ENCODE assay signal across 8 cellular contexts in genomic region chr1:94237291-94238226, GRCh38. TPM values are rescaled to one million over a fixed set of nuclear protein-coding genes. Genes with fewer than 3 reads are reported as not detected.
DNase-seq lines count a peak whose midpoint lies in the region; ATAC-seq and TF ChIP-seq lines count a peak whose summit lies in the region.

Gene ARHGAP29, minus strand, starts transcription at chr1:94237584. Its CDS starts 5,973 bp downstream, at chr1:94231611.

- peaks cover 9% of the 10 kb centered on the region for H3K9me3 Mint-ChIP-seq in CD4-positive, alpha-beta T cell

- H3K36me3 ChIP-seq in right atrium auricular region = no peaks in the 10 kb centered on the region

- H3K27me3 Mint-ChIP-seq in CD4-positive, alpha-beta T cell = peaks cover 88% of the 10 kb centered on the region

- ATAC-seq in CD4-positive, alpha-beta T cell (ENCODE audit: poor library complexity) = peak; percentile 71
- ATAC-seq in GM19438 (IDR thresholded peaks at IDR 0.05; ENCODE audit: low read depth, unreplicated experiment) (peak; percentile 85), HG03571 (IDR thresholded peaks at IDR 0.05; ENCODE audit: unreplicated experiment) (peak; percentile 82)

- peaks cover 73% of the 10 kb centered on the region for H3K27me3 ChIP-seq in CD4-positive, alpha-beta T cell (ENCODE audit: control insufficient read depth, insufficient read depth, low read length)
- no peaks in the 10 kb centered on the region for H3K27me3 ChIP-seq in right atrium auricular region

- no peak for TF ChIP-seq CTCF in CD4-positive, alpha-beta T cell (IDR thresholded peaks at IDR 0.05)
- TF ChIP-seq CTCF in RWPE1 (conservative IDR thresholded peaks at IDR 0.05; ENCODE audit: low read depth) (no peak), right atrium auricular region (IDR thresholded peaks at IDR 0.05) (peak in 1 of 2 donors; percentile 11)

- peak in 6 of 10 experiments; percentile 1 to 43 (median 26) for DNase-seq in CD4-positive, alpha-beta T cell
- peak; percentile 84 for DNase-seq in RWPE1 (ENCODE audit: low spot score)
- peak; percentile 77 for DNase-seq in right atrium auricular region (ENCODE audit: low spot score)
- no peak for DNase-seq in pulmonary artery endothelial cell (ENCODE audit: low read depth, low spot score)
- DNase-seq in NOMO-1 treated with DMSO at 0.1 percent for 48 hours (lab: John Stamatoyannopoulos, UW; ENCODE audit: unreplicated experiment) = no peak

- H3K9me3 ChIP-seq in CD4-positive, alpha-beta T cell (ENCODE audit: control insufficient read depth, low read length) = peaks cover 5% of the 10 kb centered on the region
- H3K9me3 ChIP-seq in right atrium auricular region = peaks cover 0 to 6% of the 10 kb centered on the region in 2 donors

- H3K36me3 Mint-ChIP-seq in CD4-positive, alpha-beta T cell (ENCODE audit: low read depth) = no peaks in the 10 kb centered on the region

- H3K27ac Mint-ChIP-seq in CD4-positive, alpha-beta T cell = no peak within 1 kb of the TSS

- CTCF ChIA-PET in CD4-positive, alpha-beta T cell (lab: Charles Lee) = no interaction called here
- CTCF ChIA-PET in RWPE1 (lab: Yijun Ruan, JAX) = interaction anchor here (0.5 to 4.3 kb wide), 4 partner anchors 10 to 198 kb away, joined by 3 to 20 read pairs (median 4); no protein-coding TSS in a partner anchor

- H3K27ac ChIP-seq in CD4-positive, alpha-beta T cell (ENCODE audit: low read depth, low read length) = no peak within 1 kb of the TSS
- H3K27ac ChIP-seq in RWPE1 (peak within 1 kb of the TSS; percentile 92), angular gyrus (ENCODE audit: low read depth, low read length) (peak within 1 kb of the TSS; percentile 73), right atrium auricular region (peak within 1 kb of the TSS; percentile 92 to 95)

- H3K4me3 ChIP-seq in right atrium auricular region = peak within 1 kb of the TSS; percentile 65 to 92

- H3K4me1 Mint-ChIP-seq in CD4-positive, alpha-beta T cell (ENCODE audit: low read depth) = peaks cover 17% of the 10 kb centered on the region

- peaks cover 0 to 19% of the 10 kb centered on the region in 2 donors for H3K4me1 ChIP-seq in right atrium auricular region

- H3K4me3 Mint-ChIP-seq in CD4-positive, alpha-beta T cell = peak within 1 kb of the TSS; percentile 60

- POLR2A ChIA-PET in CD4-positive, alpha-beta T cell (lab: Charles Lee) = no interaction called here
- POLR2A ChIA-PET in RWPE1 (lab: Yijun Ruan, JAX; ENCODE audit: low non-redundant PET) = interaction anchor here (0.5 to 0.9 kb wide), 4 partner anchors 9 to 122 kb away, joined by 3 to 4 read pairs (median 4); no protein-coding TSS in a partner anchor

- intact Hi-C loops in CD4-positive, alpha-beta T cell (cut with DNase I, micrococcal nuclease) = no loop called here

RNA-seq across cellular contexts. Expression of gene ARHGAP29, which starts in this region (rescaled TPM):
- total RNA-seq in CD4-positive, alpha-beta T cell = not detected
- total RNA-seq in right atrium auricular region (10 to 100 TPM; 25.8 to 29.9 TPM), pulmonary artery endothelial cell (159 and 190 TPM in 2 replicates)

Comparison
In these comparisons a context has a peak if more than half of its experiments do, and no peak if none do; other contexts are left out.
1. RNA of gene ARHGAP29 (total RNA-seq): 159 to 190 TPM in pulmonary artery endothelial cell and 25.8 to 29.9 TPM in right atrium auricular region; not detected in CD4-positive, alpha-beta T cell; every median in the first group is over 10 times any median in the second.
2. Peak in DNase-seq and ATAC-seq in CD4-positive, alpha-beta T cell; RNA of the gene not detected or under 1 TPM.
3. DNase-seq: peak in RWPE1 (single experiment) and right atrium auricular region (single experiment); none in pulmonary artery endothelial cell (single experiment) and NOMO-1 treated with DMSO at 0.1 percent for 48 hours (single experiment).
4. Peak in every context shown above with its lines, with median percentiles within 50 percentile points of each other: ATAC-seq.